ENCODE assay signal across 1 cellular context in the genomic region with DNA sequence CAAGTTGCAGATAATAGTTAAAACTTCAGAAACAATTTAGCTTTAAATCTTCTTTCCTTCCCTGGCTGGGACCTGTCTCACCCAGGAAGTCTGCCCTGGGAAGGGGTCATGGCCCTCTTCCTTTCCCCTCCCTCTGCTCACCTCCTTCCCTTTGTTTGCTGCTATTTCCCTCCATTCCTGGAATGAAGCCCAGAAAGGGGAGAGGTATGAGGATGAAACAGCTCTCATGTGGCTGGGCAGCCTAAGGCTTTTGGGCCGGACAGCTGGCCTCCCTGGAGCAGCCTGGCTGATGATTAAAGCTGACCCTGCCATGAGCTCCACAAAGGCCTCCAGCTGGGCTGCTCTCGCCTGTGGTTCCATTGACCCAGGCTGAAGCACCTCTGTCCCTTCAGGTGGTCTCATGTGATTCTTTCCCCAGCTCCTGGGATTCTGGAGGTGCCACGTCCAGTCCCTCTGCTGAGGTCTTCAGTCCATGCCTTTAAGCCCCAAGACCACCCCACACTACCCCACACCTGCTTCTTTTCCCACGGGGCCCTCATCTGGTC.
A peak's percentile ranks its signal among the peaks of the same experiment; 100 is the strongest.
TF ChIP-seq lines count a peak whose summit lies in the region.

No MANE protein-coding gene starts in this region.

TF ChIP-seq in HepG2, 621 proteins besides CTCF, POLR2A, EP300 and RAD21 (continued from another document and continues in another):
- TF ChIP-seq, protein P1, sequence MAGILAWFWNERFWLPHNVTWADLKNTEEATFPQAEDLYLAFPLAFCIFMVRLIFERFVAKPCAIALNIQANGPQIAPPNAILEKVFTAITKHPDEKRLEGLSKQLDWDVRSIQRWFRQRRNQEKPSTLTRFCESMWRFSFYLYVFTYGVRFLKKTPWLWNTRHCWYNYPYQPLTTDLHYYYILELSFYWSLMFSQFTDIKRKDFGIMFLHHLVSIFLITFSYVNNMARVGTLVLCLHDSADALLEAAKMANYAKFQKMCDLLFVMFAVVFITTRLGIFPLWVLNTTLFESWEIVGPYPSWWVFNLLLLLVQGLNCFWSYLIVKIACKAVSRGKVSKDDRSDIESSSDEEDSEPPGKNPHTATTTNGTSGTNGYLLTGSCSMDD (CRISPR knock-in tag; IDR thresholded peaks at IDR 0.05) = no peak
- TF ChIP-seq GATA4 (IDR thresholded peaks at IDR 0.05; ENCODE audit: borderline replicate concordance, low read depth) (peak; percentile 30; the same call in 1 of the 2 replicates), NCOR1 (IDR thresholded peaks at IDR 0.05; ENCODE audit: borderline replicate concordance, low read length) (no peak; the same call in 1 of the 2 replicates), SATB2 (CRISPR knock-in tag; IDR thresholded peaks at IDR 0.05) (0 out of 2 replicates have a peak, but pooled peaks have one; percentile 29), ZKSCAN8 (CRISPR knock-in tag; IDR thresholded peaks at IDR 0.05; ENCODE audit: borderline replicate concordance) (peak; percentile 80; the same call in 1 of the 2 replicates), ZNF225 (CRISPR knock-in tag; IDR thresholded peaks at IDR 0.05) (no peak), ARHGAP35 (CRISPR knock-in tag; IDR thresholded peaks at IDR 0.05; ENCODE audit: borderline replicate concordance) (peak; percentile 67; the same call in 1 of the 2 replicates), ZNF589 (CRISPR knock-in tag; conservative IDR thresholded peaks at IDR 0.05) (peak; percentile 77; the same call in 1 of the 2 replicates), ERF (CRISPR knock-in tag; IDR thresholded peaks at IDR 0.05) (peak; percentile 93), ZNF510 (CRISPR knock-in tag; IDR thresholded peaks at IDR 0.05; ENCODE audit: low read depth) (no peak), HINFP (CRISPR knock-in tag; IDR thresholded peaks at IDR 0.05; ENCODE audit: low read depth) (0 out of 2 replicates have a peak, but pooled peaks have one; percentile 51), TBX2 (CRISPR knock-in tag; IDR thresholded peaks at IDR 0.05; ENCODE audit: borderline replicate concordance) (peak; percentile 94), STAT5B (CRISPR knock-in tag; IDR thresholded peaks at IDR 0.05) (no peak), DZIP1 (CRISPR knock-in tag; IDR thresholded peaks at IDR 0.05) (no peak), ZNF549 (CRISPR knock-in tag; IDR thresholded peaks at IDR 0.05) (no peak), PHF21A (CRISPR knock-in tag; IDR thresholded peaks at IDR 0.05) (peak; percentile 88), ZNF136 (CRISPR knock-in tag; IDR thresholded peaks at IDR 0.05; ENCODE audit: low read depth) (no peak), ZNF772 (CRISPR knock-in tag; IDR thresholded peaks at IDR 0.05) (peak; percentile 83), YEATS2 (CRISPR knock-in tag; IDR thresholded peaks at IDR 0.05; ENCODE audit: borderline replicate concordance) (peak; percentile 60; the same call in 1 of the 2 replicates), TCF12 (IDR thresholded peaks at IDR 0.05) (no peak), TCF12 (CRISPR knock-in tag; IDR thresholded peaks at IDR 0.05) (0 out of 2 replicates have a peak, but pooled peaks have one; percentile 49), ARNTL (CRISPR knock-in tag; IDR thresholded peaks at IDR 0.05) (0 out of 2 replicates have a peak, but pooled peaks have one; percentile 24), RERE (CRISPR knock-in tag; IDR thresholded peaks at IDR 0.05; ENCODE audit: low read depth) (no peak), DMAP1 (CRISPR knock-in tag; IDR thresholded peaks at IDR 0.05) (peak; percentile 55; the same call in 1 of the 2 replicates), TRIM22 (IDR thresholded peaks at IDR 0.05) (no peak), IRF2 (CRISPR knock-in tag; IDR thresholded peaks at IDR 0.05) (peak; percentile 91), GABPA (IDR thresholded peaks at IDR 0.05; ENCODE audit: low read depth, low read length) (no peak), GABPA (CRISPR knock-in tag; IDR thresholded peaks at IDR 0.05; ENCODE audit: low read depth) (peak; percentile 71; the same call in 1 of the 2 replicates), NR2F6 (IDR thresholded peaks at IDR 0.05) (peak; percentile 91), NR2F6 (CRISPR knock-in tag; IDR thresholded peaks at IDR 0.05) (peak; percentile 98), ZFP41 (CRISPR knock-in tag; IDR thresholded peaks at IDR 0.05; ENCODE audit: borderline replicate concordance) (no peak), HNF4G (IDR thresholded peaks at IDR 0.05; ENCODE audit: borderline replicate concordance, low read depth, low read length) (no peak), HNF4G (CRISPR knock-in tag; IDR thresholded peaks at IDR 0.05; ENCODE audit: borderline replicate concordance, low read depth) (no peak)
- TF ChIP-seq, protein P2, sequence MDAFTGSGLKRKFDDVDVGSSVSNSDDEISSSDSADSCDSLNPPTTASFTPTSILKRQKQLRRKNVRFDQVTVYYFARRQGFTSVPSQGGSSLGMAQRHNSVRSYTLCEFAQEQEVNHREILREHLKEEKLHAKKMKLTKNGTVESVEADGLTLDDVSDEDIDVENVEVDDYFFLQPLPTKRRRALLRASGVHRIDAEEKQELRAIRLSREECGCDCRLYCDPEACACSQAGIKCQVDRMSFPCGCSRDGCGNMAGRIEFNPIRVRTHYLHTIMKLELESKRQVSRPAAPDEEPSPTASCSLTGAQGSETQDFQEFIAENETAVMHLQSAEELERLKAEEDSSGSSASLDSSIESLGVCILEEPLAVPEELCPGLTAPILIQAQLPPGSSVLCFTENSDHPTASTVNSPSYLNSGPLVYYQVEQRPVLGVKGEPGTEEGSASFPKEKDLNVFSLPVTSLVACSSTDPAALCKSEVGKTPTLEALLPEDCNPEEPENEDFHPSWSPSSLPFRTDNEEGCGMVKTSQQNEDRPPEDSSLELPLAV (CRISPR knock-in tag; conservative IDR thresholded peaks at IDR 0.05; ENCODE audit: low read depth) = no peak
- TF ChIP-seq, protein P3, sequence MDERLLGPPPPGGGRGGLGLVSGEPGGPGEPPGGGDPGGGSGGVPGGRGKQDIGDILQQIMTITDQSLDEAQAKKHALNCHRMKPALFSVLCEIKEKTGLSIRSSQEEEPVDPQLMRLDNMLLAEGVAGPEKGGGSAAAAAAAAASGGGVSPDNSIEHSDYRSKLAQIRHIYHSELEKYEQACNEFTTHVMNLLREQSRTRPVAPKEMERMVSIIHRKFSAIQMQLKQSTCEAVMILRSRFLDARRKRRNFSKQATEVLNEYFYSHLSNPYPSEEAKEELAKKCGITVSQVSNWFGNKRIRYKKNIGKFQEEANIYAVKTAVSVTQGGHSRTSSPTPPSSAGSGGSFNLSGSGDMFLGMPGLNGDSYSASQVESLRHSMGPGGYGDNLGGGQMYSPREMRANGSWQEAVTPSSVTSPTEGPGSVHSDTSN (CRISPR knock-in tag; IDR thresholded peaks at IDR 0.05) = no peak
- TF ChIP-seq, protein P4, sequence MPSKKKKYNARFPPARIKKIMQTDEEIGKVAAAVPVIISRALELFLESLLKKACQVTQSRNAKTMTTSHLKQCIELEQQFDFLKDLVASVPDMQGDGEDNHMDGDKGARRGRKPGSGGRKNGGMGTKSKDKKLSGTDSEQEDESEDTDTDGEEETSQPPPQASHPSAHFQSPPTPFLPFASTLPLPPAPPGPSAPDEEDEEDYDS (CRISPR knock-in tag; IDR thresholded peaks at IDR 0.05) = peak; percentile 69
